In the genomic region with DNA sequence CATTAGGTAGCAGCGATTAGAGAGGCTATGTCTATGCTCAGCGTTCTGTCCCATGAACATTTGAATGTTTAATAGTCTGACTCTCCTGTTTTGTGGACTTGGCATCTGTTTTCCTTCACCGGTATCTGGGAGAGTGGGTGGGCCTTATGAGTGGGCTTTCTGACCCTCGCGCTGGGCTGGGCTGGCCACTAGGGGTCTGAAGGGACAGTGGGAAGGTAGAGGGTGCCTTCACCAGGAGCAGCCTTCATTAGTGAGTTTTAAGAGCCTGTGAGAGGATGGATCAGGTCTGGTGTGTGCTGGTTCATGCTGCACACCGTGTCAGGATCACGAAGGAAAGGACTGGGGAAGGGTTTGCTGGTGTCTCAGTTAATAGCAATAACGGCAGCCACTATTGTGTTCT, we compare ENCODE assay signal across 2 cellular contexts.
A peak's percentile ranks its signal among the peaks of the same experiment; 100 is the strongest.
TF ChIP-seq lines count a peak whose summit lies in the region.

No MANE protein-coding gene starts in this region.

TF ChIP-seq in HCT116, 20 proteins besides CTCF, POLR2A, EP300 and RAD21:
- TF ChIP-seq TCF7L2 (IDR thresholded peaks at IDR 0.05; ENCODE audit: borderline replicate concordance, extremely low read depth, insufficient read depth, insufficient read length) (no peak), FOSL1 (IDR thresholded peaks at IDR 0.05; ENCODE audit: low read depth) (no peak), CEBPB (IDR thresholded peaks at IDR 0.05; ENCODE audit: low read depth) (no peak), SIN3A (IDR thresholded peaks at IDR 0.05; ENCODE audit: low read depth) (no peak), YY1 (IDR thresholded peaks at IDR 0.05; ENCODE audit: extremely low read depth, insufficient replicate concordance, low read depth, low read length) (no peak), POLR2AphosphoS5 (IDR thresholded peaks at IDR 0.05; ENCODE audit: low read depth, low read length) (no peak), SP1 (IDR thresholded peaks at IDR 0.05; ENCODE audit: low read depth) (no peak), EZH2phosphoT487 (IDR thresholded peaks at IDR 0.05; ENCODE audit: borderline replicate concordance) (no peak), ELF1 (IDR thresholded peaks at IDR 0.05; ENCODE audit: borderline replicate concordance, low read depth) (no peak), SRF (IDR thresholded peaks at IDR 0.05; ENCODE audit: low read depth) (no peak), EZH2 (IDR thresholded peaks at IDR 0.05) (no peak), CBX3 (IDR thresholded peaks at IDR 0.05; ENCODE audit: low read depth) (no peak), ZNF274 (IDR thresholded peaks at IDR 0.05; ENCODE audit: low read depth, low read length) (no peak)
- TF ChIP-seq, protein P1, sequence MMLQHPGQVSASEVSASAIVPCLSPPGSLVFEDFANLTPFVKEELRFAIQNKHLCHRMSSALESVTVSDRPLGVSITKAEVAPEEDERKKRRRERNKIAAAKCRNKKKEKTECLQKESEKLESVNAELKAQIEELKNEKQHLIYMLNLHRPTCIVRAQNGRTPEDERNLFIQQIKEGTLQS (IDR thresholded peaks at IDR 0.05) = no peak
- TF ChIP-seq, protein P2, sequence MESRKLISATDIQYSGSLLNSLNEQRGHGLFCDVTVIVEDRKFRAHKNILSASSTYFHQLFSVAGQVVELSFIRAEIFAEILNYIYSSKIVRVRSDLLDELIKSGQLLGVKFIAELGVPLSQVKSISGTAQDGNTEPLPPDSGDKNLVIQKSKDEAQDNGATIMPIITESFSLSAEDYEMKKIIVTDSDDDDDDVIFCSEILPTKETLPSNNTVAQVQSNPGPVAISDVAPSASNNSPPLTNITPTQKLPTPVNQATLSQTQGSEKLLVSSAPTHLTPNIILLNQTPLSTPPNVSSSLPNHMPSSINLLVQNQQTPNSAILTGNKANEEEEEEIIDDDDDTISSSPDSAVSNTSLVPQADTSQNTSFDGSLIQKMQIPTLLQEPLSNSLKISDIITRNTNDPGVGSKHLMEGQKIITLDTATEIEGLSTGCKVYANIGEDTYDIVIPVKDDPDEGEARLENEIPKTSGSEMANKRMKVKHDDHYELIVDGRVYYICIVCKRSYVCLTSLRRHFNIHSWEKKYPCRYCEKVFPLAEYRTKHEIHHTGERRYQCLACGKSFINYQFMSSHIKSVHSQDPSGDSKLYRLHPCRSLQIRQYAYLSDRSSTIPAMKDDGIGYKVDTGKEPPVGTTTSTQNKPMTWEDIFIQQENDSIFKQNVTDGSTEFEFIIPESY (IDR thresholded peaks at IDR 0.05; ENCODE audit: extremely low read depth, insufficient replicate concordance, low read length) = no peak
- TF ChIP-seq, protein P3, sequence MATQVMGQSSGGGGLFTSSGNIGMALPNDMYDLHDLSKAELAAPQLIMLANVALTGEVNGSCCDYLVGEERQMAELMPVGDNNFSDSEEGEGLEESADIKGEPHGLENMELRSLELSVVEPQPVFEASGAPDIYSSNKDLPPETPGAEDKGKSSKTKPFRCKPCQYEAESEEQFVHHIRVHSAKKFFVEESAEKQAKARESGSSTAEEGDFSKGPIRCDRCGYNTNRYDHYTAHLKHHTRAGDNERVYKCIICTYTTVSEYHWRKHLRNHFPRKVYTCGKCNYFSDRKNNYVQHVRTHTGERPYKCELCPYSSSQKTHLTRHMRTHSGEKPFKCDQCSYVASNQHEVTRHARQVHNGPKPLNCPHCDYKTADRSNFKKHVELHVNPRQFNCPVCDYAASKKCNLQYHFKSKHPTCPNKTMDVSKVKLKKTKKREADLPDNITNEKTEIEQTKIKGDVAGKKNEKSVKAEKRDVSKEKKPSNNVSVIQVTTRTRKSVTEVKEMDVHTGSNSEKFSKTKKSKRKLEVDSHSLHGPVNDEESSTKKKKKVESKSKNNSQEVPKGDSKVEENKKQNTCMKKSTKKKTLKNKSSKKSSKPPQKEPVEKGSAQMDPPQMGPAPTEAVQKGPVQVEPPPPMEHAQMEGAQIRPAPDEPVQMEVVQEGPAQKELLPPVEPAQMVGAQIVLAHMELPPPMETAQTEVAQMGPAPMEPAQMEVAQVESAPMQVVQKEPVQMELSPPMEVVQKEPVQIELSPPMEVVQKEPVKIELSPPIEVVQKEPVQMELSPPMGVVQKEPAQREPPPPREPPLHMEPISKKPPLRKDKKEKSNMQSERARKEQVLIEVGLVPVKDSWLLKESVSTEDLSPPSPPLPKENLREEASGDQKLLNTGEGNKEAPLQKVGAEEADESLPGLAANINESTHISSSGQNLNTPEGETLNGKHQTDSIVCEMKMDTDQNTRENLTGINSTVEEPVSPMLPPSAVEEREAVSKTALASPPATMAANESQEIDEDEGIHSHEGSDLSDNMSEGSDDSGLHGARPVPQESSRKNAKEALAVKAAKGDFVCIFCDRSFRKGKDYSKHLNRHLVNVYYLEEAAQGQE (IDR thresholded peaks at IDR 0.05; ENCODE audit: low read depth) = no peak

TF ChIP-seq in K562, 482 proteins besides CTCF, POLR2A, EP300 and RAD21:
- TF ChIP-seq, protein P4, sequence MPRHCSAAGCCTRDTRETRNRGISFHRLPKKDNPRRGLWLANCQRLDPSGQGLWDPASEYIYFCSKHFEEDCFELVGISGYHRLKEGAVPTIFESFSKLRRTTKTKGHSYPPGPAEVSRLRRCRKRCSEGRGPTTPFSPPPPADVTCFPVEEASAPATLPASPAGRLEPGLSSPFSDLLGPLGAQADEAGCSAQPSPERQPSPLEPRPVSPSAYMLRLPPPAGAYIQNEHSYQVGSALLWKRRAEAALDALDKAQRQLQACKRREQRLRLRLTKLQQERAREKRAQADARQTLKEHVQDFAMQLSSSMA (CRISPR knock-in tag; IDR thresholded peaks at IDR 0.05) = no peak
- no peak for TF ChIP-seq ZNF224 (CRISPR knock-in tag; IDR thresholded peaks at IDR 0.05)
- no peak for TF ChIP-seq KLF6 (CRISPR knock-in tag; IDR thresholded peaks at IDR 0.05; ENCODE audit: borderline replicate concordance)
- TF ChIP-seq EWSR1 (IDR thresholded peaks at IDR 0.05; ENCODE audit: borderline replicate concordance, low read depth, partially characterized antibody) = no peak
- TF ChIP-seq EHMT2 (IDR thresholded peaks at IDR 0.05) = no peak
- TF ChIP-seq ESRRA (IDR thresholded peaks at IDR 0.05; ENCODE audit: borderline replicate concordance, low read depth) = no peak
- no peak for TF ChIP-seq POLR3G (IDR thresholded peaks at IDR 0.05; ENCODE audit: extremely low read depth, insufficient read length, insufficient replicate concordance)
- no peak for TF ChIP-seq JUNB (CRISPR knock-in tag; conservative IDR thresholded peaks at IDR 0.05)
- no peak for TF ChIP-seq SOX6 (IDR thresholded peaks at IDR 0.05)
- TF ChIP-seq LCOR (CRISPR knock-in tag; IDR thresholded peaks at IDR 0.05) = no peak
- peak; percentile 54; the same call in 1 of the 2 replicates for TF ChIP-seq ZBTB7A (IDR thresholded peaks at IDR 0.05; ENCODE audit: borderline replicate concordance, control insufficient read depth, low read depth, low read length)
- TF ChIP-seq CREB1 (IDR thresholded peaks at IDR 0.05) = no peak
- no peak for TF ChIP-seq CREB1 (CRISPR knock-in tag; IDR thresholded peaks at IDR 0.05)
- 0 out of 2 replicates have a peak, but pooled peaks have one; percentile 13 for TF ChIP-seq EGR1 (conservative IDR thresholded peaks at IDR 0.05)
- TF ChIP-seq RBM22 (IDR thresholded peaks at IDR 0.05; ENCODE audit: low read depth, low read length, poor library complexity, severe bottlenecking) = no peak
- TF ChIP-seq KAT2B (IDR thresholded peaks at IDR 0.05; ENCODE audit: low read depth, low read length) = no peak
- no peak for TF ChIP-seq RBBP5 (IDR thresholded peaks at IDR 0.05; ENCODE audit: borderline replicate concordance, insufficient read depth, low read length, poor library complexity, severe bottlenecking)
- TF ChIP-seq STAT5A (IDR thresholded peaks at IDR 0.05; ENCODE audit: borderline replicate concordance, low read length) = no peak
- no peak for TF ChIP-seq PHF8 (IDR thresholded peaks at IDR 0.05; ENCODE audit: borderline replicate concordance, low read length)
- no peak for TF ChIP-seq PTBP1 (IDR thresholded peaks at IDR 0.05; ENCODE audit: low read depth, low read length)
- TF ChIP-seq NFIC (IDR thresholded peaks at IDR 0.05) = peak; percentile 16; the same call in 1 of the 2 replicates
